Comparison of ENCODE assay signal across 8 cellular contexts in genomic region chr2:148020358-148021058, GRCh38. TPM values are rescaled to one million over a fixed set of nuclear protein-coding genes. Genes with fewer than 3 reads are reported as not detected.
DNase-seq lines count a peak whose midpoint lies in the region; ATAC-seq, FAIRE-seq and TF ChIP-seq lines count a peak whose summit lies in the region.

Gene ORC4 (minus strand): TSS chr2:148020737. CDS start chr2:147975958, 44,779 bp downstream.

- H3K9me3 ChIP-seq in BE2C = no peaks in the 10 kb centered on the region
- H3K9me3 ChIP-seq in kidney (ENCODE audit: control insufficient read depth in 1 of 2, low read length in 2 of 2) = no peaks in the 10 kb centered on the region

- intact Hi-C loops in kidney (cut with DNase I) = no loop called here

- peak; percentile 57 for TF ChIP-seq CTCF in BE2C (IDR thresholded peaks at IDR 0.05; ENCODE audit: low read depth, low read length)
- peak; percentile 27 for TF ChIP-seq CTCF in kidney (IDR thresholded peaks at IDR 0.05; ENCODE audit: borderline replicate concordance, extremely low read depth, insufficient read depth)

- TF ChIP-seq POLR2A in GM19193 (IDR thresholded peaks at IDR 0.05; ENCODE audit: extremely low read depth, insufficient read depth, insufficient read length) = peak; percentile 83

- H3K4me1 ChIP-seq in BE2C (no peaks in the 10 kb centered on the region), kidney (ENCODE audit: control insufficient read depth in 1 of 2, insufficient read depth in 1 of 2, low read depth in 1 of 2, low read length in 2 of 2) (peaks cover 2 to 13% of the 10 kb centered on the region in 2 donors)

- H3K4me3 ChIP-seq in BE2C (ENCODE audit: low read depth, low read length) (peak within 1 kb of the TSS; percentile 84), kidney (ENCODE audit: low read length in 2 of 2) (peak within 1 kb of the TSS; percentile 83 to 100)

- peak within 1 kb of the TSS; percentile 86 to 96 for H3K9ac ChIP-seq in kidney (ENCODE audit: low read length in 2 of 2)

- ATAC-seq in HG03439 (IDR thresholded peaks at IDR 0.05; ENCODE audit: unreplicated experiment) = peak; percentile 83

- peak; percentile 66 for FAIRE-seq in kidney (lab: Jason Lieb, UNC)

- DNase-seq in BE2C (peak; percentile 93), NCI-H510A (lab: John Stamatoyannopoulos, UW) (peak; percentile 98), cerebellum (ENCODE audit: low spot score) (peak; percentile 97), kidney (peak; percentile 99)
- DNase-seq in activated CD4-positive, alpha-beta T cell treated with anti-CD3 and anti-CD28 coated beads for 1 hour = peak; percentile 93
- DNase-seq in stimulated activated CD4-positive, alpha-beta T cell treated with anti-CD3 and anti-CD28 coated beads, Interleukin-15, amount 100 ng/mL, for 24 hours = peak; percentile 97

- H3K36me3 ChIP-seq in BE2C (no peaks in the 10 kb centered on the region), kidney (ENCODE audit: control insufficient read depth in 1 of 2, insufficient read depth in 2 of 2, low read length in 2 of 2) (no peaks in the 10 kb centered on the region)

- no peaks in the 10 kb centered on the region for H3K27me3 ChIP-seq in BE2C

- H3K27ac ChIP-seq in kidney (ENCODE audit: low read depth in 2 of 2, low read length in 2 of 2) = peak within 1 kb of the TSS; percentile 96

RNA-seq across cellular contexts. Expression of gene ORC4, which starts in this region (rescaled TPM):
- polyA plus RNA-seq in BE2C (2012; ENCODE audit: insufficient read depth, insufficient read length, low read depth) = 25.0 TPM
- total RNA-seq in cerebellum (94.3 TPM), kidney (49.7 TPM)
- 34.5 TPM for polyA plus RNA-seq in kidney (ENCODE audit: insufficient read depth, low read depth, low replicate concordance)

Comparison
In these comparisons a context has a peak if more than half of its experiments do, and no peak if none do; other contexts are left out.
1. Peak in every context shown above with its lines: DNase-seq, ATAC-seq, H3K4me3 ChIP-seq and H3K27ac ChIP-seq.